In the genomic region with DNA sequence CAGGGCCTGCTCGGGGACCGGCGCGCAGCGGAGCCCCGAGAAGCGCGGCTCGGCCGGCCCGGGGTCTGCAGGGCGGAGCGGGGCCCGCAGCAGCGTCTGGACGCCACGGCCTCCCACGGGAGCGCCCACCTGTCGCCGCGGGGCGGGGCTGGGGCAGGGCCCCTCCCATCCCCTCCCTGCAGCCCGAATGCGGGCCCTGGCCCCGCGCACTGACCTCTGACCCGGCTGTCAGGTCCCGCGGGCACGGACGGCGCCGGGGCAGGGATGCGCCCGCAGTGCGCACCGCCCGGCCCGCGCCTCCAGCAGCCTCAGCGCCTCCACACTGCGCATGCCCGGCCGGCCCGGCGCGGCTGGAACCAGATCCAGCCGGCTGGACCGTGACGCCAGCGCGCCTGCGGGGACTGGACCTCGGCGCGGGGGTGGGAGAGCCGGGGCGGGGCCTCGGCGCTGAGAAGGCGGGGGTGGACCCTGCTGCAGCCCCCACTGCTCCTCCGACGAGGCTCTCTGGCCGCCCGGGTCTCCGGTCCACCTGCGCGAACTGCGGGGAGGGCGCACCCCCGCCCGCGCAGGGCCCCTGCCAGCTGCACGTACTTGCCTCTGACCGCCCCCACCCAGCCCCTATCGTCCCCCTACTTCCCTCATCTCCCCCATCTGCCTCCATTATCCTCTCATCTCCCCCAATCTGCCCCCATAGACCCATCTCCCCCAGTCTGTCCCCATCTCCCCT, we compare ENCODE assay signal across 8 cellular contexts. TPM values are rescaled to one million over a fixed set of nuclear protein-coding genes. Genes with fewer than 3 reads are reported as not detected.
DNase-seq lines count a peak whose midpoint lies in the region; ATAC-seq and TF ChIP-seq lines count a peak whose summit lies in the region.

No MANE protein-coding gene starts in this region.

- peak; percentile 51 to 69 for TF ChIP-seq POLR2A in gastroesophageal sphincter (IDR thresholded peaks at IDR 0.05)

- H3K9me3 ChIP-seq in gastroesophageal sphincter (no peaks in the 10 kb centered on the region), neutrophil (no peaks in the 10 kb centered on the region)

- H3K4me1 ChIP-seq in gastroesophageal sphincter (peaks cover 0 to 61% (median 9%) of the 10 kb centered on the region in 3 donors), neutrophil (ENCODE audit: control insufficient read depth in 1 of 2, insufficient read depth in 1 of 2, low read depth in 1 of 2, low read length in 1 of 2) (peaks cover 17 to 23% of the 10 kb centered on the region in 2 experiments)

- CTCF ChIA-PET in RWPE1 (lab: Yijun Ruan, JAX) = interaction anchor here (0.5 to 1.8 kb wide), 2 partner anchors 38 to 121 kb away, joined by 4 to 7 read pairs; no protein-coding TSS in a partner anchor

- TF ChIP-seq EP300 in gastroesophageal sphincter (IDR thresholded peaks at IDR 0.05) = no peak

- H3K36me3 ChIP-seq in gastroesophageal sphincter = peaks cover 0 to 26% of the 10 kb centered on the region in 2 donors
- H3K36me3 ChIP-seq in neutrophil = no peaks in the 10 kb centered on the region

- DNase-seq in DMS153 (lab: John Stamatoyannopoulos, UW) (peak; percentile 64), HuH-7 (ENCODE audit: low spot score) (peak; percentile 99), RWPE1 (ENCODE audit: low spot score) (peak; percentile 98), stromal cell of bone marrow (ENCODE audit: low read depth) (peak; percentile 76)
- peak; percentile 85 for DNase-seq in activated naive CD4-positive, alpha-beta T cell treated with Interleukin-2 at 50 U/mL for 16 hours

- WGBS in gastroesophageal sphincter (ENCODE audit: low coverage in 1 of 2), 2 donors = 0% methylated on average over 2 to 4 of the region's 77 CpGs

- ATAC-seq in GM21515 (IDR thresholded peaks at IDR 0.05; ENCODE audit: unreplicated experiment) = peak; percentile 50
- ATAC-seq in gastroesophageal sphincter = peak; percentile 95

- H3K27ac ChIP-seq in RWPE1 (peak overlapping the region; percentile 94), gastroesophageal sphincter (peak overlapping the region; percentile 61 to 99 (median 96)), neutrophil (peak overlapping the region; percentile 15)

- peak overlapping the region; percentile 53 to 95 for H3K4me3 ChIP-seq in gastroesophageal sphincter
- peak overlapping the region; percentile 60 to 73 for H3K4me3 ChIP-seq in neutrophil (ENCODE audit: low read depth in 1 of 2, low read length in 1 of 2)

- no peak for TF ChIP-seq CTCF in RWPE1 (conservative IDR thresholded peaks at IDR 0.05; ENCODE audit: low read depth)
- TF ChIP-seq CTCF in gastroesophageal sphincter (IDR thresholded peaks at IDR 0.05) = no peak
- no peak for TF ChIP-seq CTCF in neutrophil (IDR thresholded peaks at IDR 0.05)

- POLR2A ChIA-PET in RWPE1 (lab: Yijun Ruan, JAX; ENCODE audit: low non-redundant PET) = no interaction called here

- no peaks in the 10 kb centered on the region for H3K27me3 ChIP-seq in gastroesophageal sphincter
- H3K27me3 ChIP-seq in neutrophil = peaks cover 53% of the 10 kb centered on the region

RNA-seq across cellular contexts. Expression of gene GPR146, which starts 16.1 kb away (rescaled TPM):
- 10 to 100 TPM; 13.6 to 27.9 (median 16.3) TPM for total RNA-seq in gastroesophageal sphincter

RNA-seq across cellular contexts. Expression of gene CYP2W1, which starts 45.2 kb away (rescaled TPM):
- total RNA-seq in gastroesophageal sphincter = not detected

RNA-seq across cellular contexts. Expression of gene COX19, which starts 52.9 kb away (rescaled TPM):
- total RNA-seq in gastroesophageal sphincter = 10 to 100 TPM in 3 of 4 donors, 1 to 10 TPM in 1; 6.0 to 16.7 (median 12.0) TPM

RNA-seq across cellular contexts. Expression of gene GPER1, which starts 59.7 kb away (rescaled TPM):
- 10 to 100 TPM in 1 of 4 donors, 1 to 10 TPM in 3; 7.1 to 20.2 (median 7.8) TPM for total RNA-seq in gastroesophageal sphincter

Comparison
In these comparisons a context has a peak if more than half of its experiments do, and no peak if none do; other contexts are left out.
1. Peak in every context shown above with its lines: DNase-seq, ATAC-seq, H3K4me3 ChIP-seq and H3K27ac ChIP-seq.
2. H3K27ac ChIP-seq: peak in every context shown above with its lines; median percentile 96 in gastroesophageal sphincter; 94 in RWPE1; 15 in neutrophil.